Comparison of ENCODE assay signal across 25 cellular contexts in the genomic region with DNA sequence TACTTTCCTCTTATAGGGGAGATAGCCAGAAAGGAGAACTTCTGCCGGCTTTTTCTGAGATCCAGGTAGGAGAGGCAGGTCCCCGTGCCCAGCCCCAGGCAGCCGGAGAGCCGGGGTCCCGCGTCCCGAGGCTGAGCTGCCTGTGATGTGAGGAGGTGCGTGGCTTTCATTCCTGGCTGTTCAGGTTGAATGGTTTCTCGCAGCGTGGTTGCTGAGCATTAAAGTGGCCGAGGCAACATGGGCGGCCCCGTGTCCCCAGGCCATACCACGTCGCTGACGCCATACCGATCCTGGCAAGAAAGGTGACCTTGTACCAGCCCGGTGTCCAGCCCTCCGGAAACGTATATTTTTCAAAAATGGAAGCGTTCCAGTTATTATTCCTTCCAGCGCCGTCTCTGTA. TPM values are rescaled to one million over a fixed set of nuclear protein-coding genes. Genes with fewer than 3 reads are reported as not detected.
DNase-seq lines count a peak whose midpoint lies in the region; ATAC-seq and TF ChIP-seq lines count a peak whose summit lies in the region.
"Had no signal": no experiment of that assay in that cellular context is flagged by ENCODE, and none has a peak within 500 bp of the region (broad histone marks: within the 10 kb centered on the region; RNA-seq: fewer than 3 reads in every experiment).

No MANE protein-coding gene starts in this region.

- H3K4me1 Mint-ChIP-seq in brain = peaks cover 45% of the 10 kb centered on the region
- peaks cover 13% of the 10 kb centered on the region for H3K4me1 Mint-ChIP-seq in neural crest cell

- H3K27ac ChIP-seq in C4-2B = peak overlapping the region; percentile 30; the same call in 1 of the 2 replicates
- no peak overlapping the region for H3K27ac ChIP-seq in MM.1S (ENCODE audit: low read length)
- H3K27ac ChIP-seq: brain microvascular endothelial cell, esophagus squamous epithelium, transverse colon had no signal

- ATAC-seq in GM18519 (IDR thresholded peaks at IDR 0.05; ENCODE audit: low FRiP score, unreplicated experiment) (no peak), HG03097 (IDR thresholded peaks at IDR 0.05; ENCODE audit: low FRiP score, unreplicated experiment) (no peak)
- no peak for ATAC-seq in activated CD4-positive, CD25-positive, alpha-beta regulatory T cell treated with anti-CD3 and anti-CD28 coated beads, Interleukin-2, amount 50 U/mL, for 24 hours

- H3K4me3 Mint-ChIP-seq in brain (peak overlapping the region; percentile 64 to 89 (median 88)), neural crest cell (peak overlapping the region; percentile 29)
- H3K4me3 Mint-ChIP-seq: immature natural killer cell had no signal

- peaks cover 23% of the 10 kb centered on the region for H3K27me3 Mint-ChIP-seq in brain
- H3K27me3 Mint-ChIP-seq in neural crest cell (ENCODE audit: low read depth) = peaks cover 67% of the 10 kb centered on the region

- no peak overlapping the region for H3K9ac ChIP-seq in MM.1S (ENCODE audit: low read length)

- no peaks in the 10 kb centered on the region for H3K9me2 ChIP-seq in MM.1S (replicated peaks; ENCODE audit: insufficient read depth, low read length)

- H3K79me2 ChIP-seq in MM.1S (ENCODE audit: low read length) = no peaks in the 10 kb centered on the region

- TF ChIP-seq CTCF in C4-2B (conservative IDR thresholded peaks at IDR 0.05) (no peak), MM.1S (IDR thresholded peaks at IDR 0.05; ENCODE audit: low read length) (no peak), brain (conservative IDR thresholded peaks at IDR 0.05) (no peak), neural crest cell (conservative IDR thresholded peaks at IDR 0.05) (no peak)

- peaks cover 28% of the 10 kb centered on the region for H3K4me1 ChIP-seq in MM.1S (ENCODE audit: low read length)

- no peaks in the 10 kb centered on the region for H3K36me3 ChIP-seq in MM.1S (replicated peaks; ENCODE audit: insufficient read depth, low read length)
- H3K36me3 ChIP-seq: brain microvascular endothelial cell, esophagus squamous epithelium, transverse colon had no signal

- H3K9me3 Mint-ChIP-seq in brain (no peaks in the 10 kb centered on the region), neural crest cell (no peaks in the 10 kb centered on the region)
- H3K9me3 Mint-ChIP-seq: immature natural killer cell, memory B cell had no signal

- no peaks in the 10 kb centered on the region for H4K20me1 ChIP-seq in MM.1S (ENCODE audit: insufficient read depth, low read length)

- H3K9me3 ChIP-seq in MM.1S (replicated peaks; ENCODE audit: insufficient read depth, low read length) = no peaks in the 10 kb centered on the region
- H3K9me3 ChIP-seq: esophagus squamous epithelium, transverse colon had no signal

- peaks cover 5% of the 10 kb centered on the region; the same call in 1 of the 2 replicates for H3F3A ChIP-seq in MM.1S (ENCODE audit: insufficient read depth, low read length)

- peak overlapping the region; percentile 21; the same call in 1 of the 2 replicates for H3K4me2 ChIP-seq in MM.1S (ENCODE audit: low read depth, low read length)

- H3K36me3 Mint-ChIP-seq in brain (no peaks in the 10 kb centered on the region), neural crest cell (ENCODE audit: low read depth) (no peaks in the 10 kb centered on the region)
- H3K36me3 Mint-ChIP-seq: immature natural killer cell had no signal

- no peak for DNase-seq in MM.1S
- DNase-seq in neural crest cell (ENCODE audit: low read depth, low spot score) = no peak
- no peak for DNase-seq in A172 (ENCODE audit: low spot score)
- DNase-seq: activated CD4-positive, CD25-positive, alpha-beta regulatory T cell; activated naive CD4-positive, alpha-beta T cell; brain microvascular endothelial cell; DND-41; esophagus squamous epithelium; head of caudate nucleus; immature natural killer cell; NCI-H2029 treated with DMSO at 0.1 percent for 48 hours; NCI-H510A treated with DMSO at 0.1 percent for 48 hours; stimulated activated CD4-positive, alpha-beta T cell treated with anti-CD3 and anti-CD28 coated beads, Interleukin-2, amount 100 ng/mL, for 48 hours; stimulated activated CD8-positive, alpha-beta memory T cell treated with anti-CD3 and anti-CD28 coated beads, Interleukin-4, amount 100 ng/mL, for 48 hours; SW 1271; transverse colon had no signal

- peaks cover 30% of the 10 kb centered on the region for H3K27me3 ChIP-seq in MM.1S (replicated peaks; ENCODE audit: insufficient read depth, low read length)

- peak overlapping the region in 3 of 5 experiments; percentile 11 to 95 (median 67) for H3K27ac Mint-ChIP-seq in brain
- H3K27ac Mint-ChIP-seq in neural crest cell (ENCODE audit: unreplicated experiment) = no peak overlapping the region
- H3K27ac Mint-ChIP-seq: immature natural killer cell, memory B cell had no signal

- 0 out of 2 replicates have a peak overlapping the region, but pooled peaks have one; percentile 17 for H3K4me3 ChIP-seq in MM.1S (ENCODE audit: low read length)
- H3K4me3 ChIP-seq: transverse colon had no signal

- H2AFZ ChIP-seq in MM.1S (ENCODE audit: low read length) = no peak overlapping the region

RNA-seq across cellular contexts. Expression of a gene that starts 3.1 kb away (rescaled TPM):
- 6.0 TPM for polyA plus RNA-seq in brain (ENCODE audit: insufficient read depth, low read depth, low replicate concordance)
- total RNA-seq in neural crest cell = 5.4 and 5.8 TPM in 2 replicates
- total RNA-seq in A172 (2014; rRNA removed; shearing (Covaris generic)) = not detected in 2 replicates
- total RNA-seq: dermis microvascular lymphatic vessel endothelial cell, esophagus squamous epithelium, M059J had no signal
- polyA plus RNA-seq: BJ, immature natural killer cell had no signal
